In the genomic region with DNA sequence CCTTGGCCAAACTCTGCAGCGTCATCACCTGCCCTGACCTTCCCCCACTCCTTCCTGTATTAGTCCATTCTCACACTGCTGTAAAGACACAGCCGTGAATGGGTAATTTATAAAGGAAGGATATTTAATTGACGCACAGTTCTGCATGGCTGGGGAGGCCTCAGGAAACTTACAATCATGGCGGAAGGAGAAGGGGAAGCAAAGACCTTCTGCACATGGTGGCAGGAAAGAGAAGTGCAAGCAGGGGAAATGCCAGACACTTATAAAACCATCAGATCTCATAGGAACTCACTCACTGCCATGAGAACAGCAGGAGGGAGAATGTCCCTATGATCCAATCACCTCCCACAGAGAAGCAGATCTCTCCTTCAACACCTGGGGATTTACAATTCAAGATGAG, we compare ENCODE assay signal across 17 cellular contexts.
"Had no signal": no experiment of that assay in that cellular context is flagged by ENCODE, and none has a peak within 500 bp of the region (broad histone marks: within the 10 kb centered on the region; RNA-seq: fewer than 3 reads in every experiment).

No MANE protein-coding gene starts in this region.

- H3K27ac ChIP-seq: adrenal gland, cardiac muscle cell, esophagus muscularis mucosa, left ventricle myocardium inferior, right lobe of liver, upper lobe of right lung had no signal

- H3K4me3 ChIP-seq: adrenal gland, cardiac muscle cell, esophagus muscularis mucosa, left ventricle myocardium inferior, right lobe of liver, upper lobe of right lung had no signal

- DNase-seq: activated CD4-positive, alpha-beta T cell treated with anti-CD3 and anti-CD28 coated beads, Interleukin-2, amount 50 U/mL, for 1 hour; activated effector memory CD4-positive, alpha-beta T cell treated with anti-CD3 and anti-CD28 coated beads, Interleukin-2, amount 50 U/mL, for 16 hours; activated T-cell treated with anti-CD3 and anti-CD28 coated beads, Interleukin-2, amount 50 U/mL, for 4 hours; hippocampal formation; kidney; left ventricle myocardium inferior; natural killer cell; occipital lobe; right lobe of liver; SW 1271; upper lobe of right lung had no signal

- H3K9me3 Mint-ChIP-seq: activated naive CD4-positive, alpha-beta T cell treated with anti-CD3 and anti-CD28 coated beads, Interleukin-2, amount 50 U/mL, for 24 hours; activated T-cell treated with anti-CD3 and anti-CD28 coated beads, Interleukin-2, amount 50 U/mL, for 4 hours; memory B cell; natural killer cell; stimulated activated naive CD8-positive, alpha-beta T cell treated with anti-CD3 and anti-CD28 coated beads, Interleukin-15, Interleukin-2, amounts not matched to agents 100 ng/mL and 50 ng/mL, for 24 hours had no signal

- H3K4me1 Mint-ChIP-seq: activated naive CD4-positive, alpha-beta T cell treated with anti-CD3 and anti-CD28 coated beads, Interleukin-2, amount 50 U/mL, for 24 hours; memory B cell; natural killer cell had no signal

- H3K9me3 ChIP-seq: adrenal gland, esophagus muscularis mucosa, left ventricle myocardium inferior, right lobe of liver, upper lobe of right lung had no signal

- H3K36me3 ChIP-seq: adrenal gland, cardiac muscle cell, esophagus muscularis mucosa, left ventricle myocardium inferior, right lobe of liver, upper lobe of right lung had no signal

- ATAC-seq: activated T-cell treated with anti-CD3 and anti-CD28 coated beads, Interleukin-2, amount 50 U/mL, for 4 hours; natural killer cell; right lobe of liver; upper lobe of right lung had no signal

- H3K4me1 ChIP-seq: adrenal gland, esophagus muscularis mucosa, left ventricle myocardium inferior, right lobe of liver, upper lobe of right lung had no signal

- H3K4me3 Mint-ChIP-seq: activated naive CD4-positive, alpha-beta T cell treated with anti-CD3 and anti-CD28 coated beads, Interleukin-2, amount 50 U/mL, for 24 hours; activated T-cell treated with anti-CD3 and anti-CD28 coated beads, Interleukin-2, amount 50 U/mL, for 4 hours; memory B cell; natural killer cell; stimulated activated naive CD8-positive, alpha-beta T cell treated with anti-CD3 and anti-CD28 coated beads, Interleukin-15, Interleukin-2, amounts not matched to agents 100 ng/mL and 50 ng/mL, for 24 hours had no signal

- H3K36me3 Mint-ChIP-seq: activated naive CD4-positive, alpha-beta T cell treated with anti-CD3 and anti-CD28 coated beads, Interleukin-2, amount 50 U/mL, for 24 hours; memory B cell; natural killer cell had no signal

- H3K27ac Mint-ChIP-seq: activated naive CD4-positive, alpha-beta T cell treated with anti-CD3 and anti-CD28 coated beads, Interleukin-2, amount 50 U/mL, for 24 hours; memory B cell; natural killer cell; stimulated activated naive CD8-positive, alpha-beta T cell treated with anti-CD3 and anti-CD28 coated beads, Interleukin-15, Interleukin-2, amounts not matched to agents 100 ng/mL and 50 ng/mL, for 24 hours had no signal

- H3K27me3 ChIP-seq: adrenal gland, cardiac muscle cell, right lobe of liver, upper lobe of right lung had no signal
